16 cellular contexts compared by ENCODE assay signal in the genomic region with DNA sequence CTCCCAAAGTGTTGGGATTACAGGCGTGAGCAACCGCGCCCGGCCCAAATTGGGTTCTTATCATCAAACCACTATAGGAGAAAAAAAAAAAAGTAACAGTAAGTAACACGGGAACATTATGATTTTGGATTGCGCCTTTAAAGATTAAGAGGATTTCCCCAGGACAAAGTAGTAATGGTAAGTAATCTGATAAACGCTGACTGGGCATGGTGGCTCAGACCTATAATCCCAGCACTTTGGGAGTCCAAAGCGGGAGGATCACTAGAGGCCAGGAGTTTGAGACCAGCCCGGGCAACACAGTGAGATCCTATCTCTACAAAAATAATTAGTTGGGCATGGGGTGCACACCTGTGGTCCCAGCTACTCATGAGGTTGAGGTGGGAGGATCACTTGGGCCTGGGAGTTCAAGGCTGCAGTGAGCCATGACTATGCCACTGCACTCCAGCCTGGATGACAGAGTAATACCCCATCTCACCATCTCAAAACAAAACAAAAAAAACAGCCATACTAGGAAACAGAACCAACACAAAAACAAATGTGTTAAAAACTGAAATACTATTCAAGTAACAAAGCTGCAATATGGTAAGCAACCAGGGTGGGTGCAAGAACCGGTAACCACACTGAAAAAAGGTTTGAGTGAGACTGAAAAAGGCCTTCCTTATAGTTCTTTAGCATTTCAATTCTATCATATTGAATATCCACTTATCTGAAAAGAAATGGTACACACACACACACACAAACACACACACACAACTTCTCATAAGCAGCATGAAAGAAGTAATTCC. TPM values are rescaled to one million over a fixed set of nuclear protein-coding genes. Genes with fewer than 3 reads are reported as not detected.
DNase-seq lines count a peak whose midpoint lies in the region; ATAC-seq lines count a peak whose summit lies in the region.
"Had no signal": no experiment of that assay in that cellular context is flagged by ENCODE, and none has a peak within 500 bp of the region (broad histone marks: within the 10 kb centered on the region; RNA-seq: fewer than 3 reads in every experiment).

No MANE protein-coding gene starts in this region.

- peak; percentile 41 for ATAC-seq in effector memory CD8-positive, alpha-beta T cell (replicated peaks)
- no peak for ATAC-seq in stimulated activated naive B cell treated with anti-CD40 and anti-IgM and Interleukin-4, amounts not matched to agents 10 μg/mL and 1 μg/mL and 100 μg/mL, for 72 hours (replicated peaks)
- ATAC-seq in HG03432 (IDR thresholded peaks at IDR 0.05; ENCODE audit: unreplicated experiment) (no peak), GM21447 (IDR thresholded peaks at IDR 0.05; ENCODE audit: unreplicated experiment) (no peak), Right ventricle myocardium inferior (no peak)
- ATAC-seq: left lobe of liver had no signal

- H3K27me3 Mint-ChIP-seq in activated naive CD4-positive, alpha-beta T cell treated with anti-CD3 and anti-CD28 coated beads, Interleukin-2, amount 50 U/mL, for 24 hours, result no peaks in the 10 kb centered on the region
- no peaks in the 10 kb centered on the region for H3K27me3 Mint-ChIP-seq in activated naive CD4-positive, alpha-beta T cell treated with anti-CD3 and anti-CD28 coated beads, Interleukin-2, amount 10 ng/mL, durations not matched to agents 7 days and 5 days
- H3K27me3 Mint-ChIP-seq in activated CD4-positive, alpha-beta memory T cell treated with anti-CD3 and anti-CD28 coated beads for 36 hours, result no peaks in the 10 kb centered on the region
- H3K27me3 Mint-ChIP-seq in effector memory CD8-positive, alpha-beta T cell, result no peaks in the 10 kb centered on the region
- no peaks in the 10 kb centered on the region for H3K27me3 Mint-ChIP-seq in stimulated activated naive B cell treated with anti-CD40 and anti-IgM and Interleukin-4, amounts not matched to agents 10 μg/mL and 1 μg/mL and 100 μg/mL, for 72 hours

- peaks cover 61% of the 10 kb centered on the region for H3K4me1 Mint-ChIP-seq in activated naive CD4-positive, alpha-beta T cell treated with anti-CD3 and anti-CD28 coated beads, Interleukin-2, amount 50 U/mL, for 24 hours
- H3K4me1 Mint-ChIP-seq in activated naive CD4-positive, alpha-beta T cell treated with anti-CD3 and anti-CD28 coated beads, Interleukin-2, amount 10 ng/mL, durations not matched to agents 7 days and 5 days, result peaks cover 46% of the 10 kb centered on the region
- H3K4me1 Mint-ChIP-seq in activated CD4-positive, alpha-beta memory T cell treated with anti-CD3 and anti-CD28 coated beads for 36 hours (ENCODE audit: low read depth), result peaks cover 54% of the 10 kb centered on the region
- peaks cover 29 to 54% of the 10 kb centered on the region in 2 donors for H3K4me1 Mint-ChIP-seq in effector memory CD8-positive, alpha-beta T cell (ENCODE audit: low read depth in 2 of 2)
- peaks cover 12 to 53% of the 10 kb centered on the region in 2 donors for H3K4me1 Mint-ChIP-seq in stimulated activated naive B cell treated with anti-CD40 and anti-IgM and Interleukin-4, amounts not matched to agents 10 μg/mL and 1 μg/mL and 100 μg/mL, for 72 hours

- no peaks in the 10 kb centered on the region for H3K9me3 Mint-ChIP-seq in activated naive CD4-positive, alpha-beta T cell treated with anti-CD3 and anti-CD28 coated beads, Interleukin-2, amount 50 U/mL, for 24 hours
- no peaks in the 10 kb centered on the region for H3K9me3 Mint-ChIP-seq in activated naive CD4-positive, alpha-beta T cell treated with anti-CD3 and anti-CD28 coated beads, Interleukin-2, amount 10 ng/mL, durations not matched to agents 7 days and 5 days
- H3K9me3 Mint-ChIP-seq in activated CD4-positive, alpha-beta memory T cell treated with anti-CD3 and anti-CD28 coated beads for 36 hours, result no peaks in the 10 kb centered on the region
- no peaks in the 10 kb centered on the region for H3K9me3 Mint-ChIP-seq in effector memory CD8-positive, alpha-beta T cell
- H3K9me3 Mint-ChIP-seq in stimulated activated naive B cell treated with anti-CD40 and anti-IgM and Interleukin-4, amounts not matched to agents 10 μg/mL and 1 μg/mL and 100 μg/mL, for 72 hours, result no peaks in the 10 kb centered on the region

- intact Hi-C loops in activated CD4-positive, alpha-beta memory T cell treated with anti-CD3 and anti-CD28 coated beads for 36 hours (cut with micrococcal nuclease), result no loop called here
- intact Hi-C loops in Right ventricle myocardium inferior (cut with DNase I), result no loop called here

- H3K36me3 Mint-ChIP-seq in activated naive CD4-positive, alpha-beta T cell treated with anti-CD3 and anti-CD28 coated beads, Interleukin-2, amount 50 U/mL, for 24 hours, result peaks cover 21% of the 10 kb centered on the region
- H3K36me3 Mint-ChIP-seq in activated naive CD4-positive, alpha-beta T cell treated with anti-CD3 and anti-CD28 coated beads, Interleukin-2, amount 10 ng/mL, durations not matched to agents 7 days and 5 days, result peaks cover 72% of the 10 kb centered on the region
- peaks cover 75% of the 10 kb centered on the region for H3K36me3 Mint-ChIP-seq in activated CD4-positive, alpha-beta memory T cell treated with anti-CD3 and anti-CD28 coated beads for 36 hours
- H3K36me3 Mint-ChIP-seq in effector memory CD8-positive, alpha-beta T cell (ENCODE audit: insufficient read depth), result peaks cover 97% of the 10 kb centered on the region
- peaks cover 40 to 52% of the 10 kb centered on the region in 2 donors for H3K36me3 Mint-ChIP-seq in stimulated activated naive B cell treated with anti-CD40 and anti-IgM and Interleukin-4, amounts not matched to agents 10 μg/mL and 1 μg/mL and 100 μg/mL, for 72 hours

- DNase-seq in activated naive CD4-positive, alpha-beta T cell treated with anti-CD3 and anti-CD28 coated beads, Interleukin-2, amount 10 ng/mL, durations not matched to agents 7 days and 5 days, result no peak
- DNase-seq in activated CD4-positive, alpha-beta memory T cell treated with anti-CD3 and anti-CD28 coated beads for 36 hours, result no peak
- DNase-seq in effector memory CD8-positive, alpha-beta T cell, result no peak
- DNase-seq in stimulated activated naive B cell treated with anti-CD40 and anti-IgM and Interleukin-4, amounts not matched to agents 10 μg/mL and 1 μg/mL and 100 μg/mL, for 72 hours, result no peak
- DNase-seq in Right ventricle myocardium inferior (ENCODE audit: missing footprints), result no peak
- DNase-seq: activated CD8-positive, alpha-beta memory T cell treated with anti-CD3 and anti-CD28 coated beads for 24 hours; activated effector memory CD4-positive, alpha-beta T cell treated with anti-CD3 and anti-CD28 coated beads, Interleukin-2, amount 50 U/mL, for 16 hours; aorta; COR-L47; effector memory CD4-positive, alpha-beta T cell; NCI-H2081 treated with DMSO at 0.1 percent for 48 hours; tibial artery had no signal

- H3K27ac Mint-ChIP-seq in activated naive CD4-positive, alpha-beta T cell treated with anti-CD3 and anti-CD28 coated beads, Interleukin-2, amount 50 U/mL, for 24 hours, result peak overlapping the region; percentile 51
- no peak overlapping the region for H3K27ac Mint-ChIP-seq in activated naive CD4-positive, alpha-beta T cell treated with anti-CD3 and anti-CD28 coated beads, Interleukin-2, amount 10 ng/mL, durations not matched to agents 7 days and 5 days
- peak overlapping the region; percentile 73 for H3K27ac Mint-ChIP-seq in activated CD4-positive, alpha-beta memory T cell treated with anti-CD3 and anti-CD28 coated beads for 36 hours
- H3K27ac Mint-ChIP-seq in effector memory CD8-positive, alpha-beta T cell, result peak overlapping the region; percentile 49 to 87
- H3K27ac Mint-ChIP-seq in stimulated activated naive B cell treated with anti-CD40 and anti-IgM and Interleukin-4, amounts not matched to agents 10 μg/mL and 1 μg/mL and 100 μg/mL, for 72 hours, result peak overlapping the region; percentile 59

- H3K4me3 Mint-ChIP-seq in activated naive CD4-positive, alpha-beta T cell treated with anti-CD3 and anti-CD28 coated beads, Interleukin-2, amount 50 U/mL, for 24 hours, result peak overlapping the region; percentile 20
- H3K4me3 Mint-ChIP-seq in activated naive CD4-positive, alpha-beta T cell treated with anti-CD3 and anti-CD28 coated beads, Interleukin-2, amount 10 ng/mL, durations not matched to agents 7 days and 5 days, result no peak overlapping the region
- H3K4me3 Mint-ChIP-seq in activated CD4-positive, alpha-beta memory T cell treated with anti-CD3 and anti-CD28 coated beads for 36 hours, result no peak overlapping the region
- H3K4me3 Mint-ChIP-seq in effector memory CD8-positive, alpha-beta T cell, result peak overlapping the region in 1 of 2 donors; percentile 59
- peak overlapping the region in 1 of 2 donors; percentile 12 for H3K4me3 Mint-ChIP-seq in stimulated activated naive B cell treated with anti-CD40 and anti-IgM and Interleukin-4, amounts not matched to agents 10 μg/mL and 1 μg/mL and 100 μg/mL, for 72 hours

- CTCF ChIA-PET in activated naive CD4-positive, alpha-beta T cell treated with anti-CD3 and anti-CD28 coated beads, Interleukin-2, amount 10 ng/mL, durations not matched to agents 7 days and 5 days (lab: Charles Lee), result interaction anchor here (0.6 to 1.1 kb wide), 2 partner anchors 37 to 317 kb away, joined by 3 to 4 read pairs; no protein-coding TSS in a partner anchor
- CTCF ChIA-PET in activated CD4-positive, alpha-beta memory T cell treated with anti-CD3 and anti-CD28 coated beads for 36 hours (lab: Charles Lee), result no interaction called here

- POLR2A ChIA-PET in activated CD4-positive, alpha-beta memory T cell treated with anti-CD3 and anti-CD28 coated beads for 36 hours (lab: Charles Lee), result interaction anchor here (0.6 to 1.3 kb wide), 3 partner anchors 10 to 33 kb away, joined by 3 read pairs; no protein-coding TSS in a partner anchor

RNA-seq across cellular contexts. Expression of gene C6orf62, which starts 8.2 kb away (rescaled TPM):
- 100 to 1,000 TPM; 130 to 134 TPM for total RNA-seq in activated CD4-positive, alpha-beta memory T cell treated with anti-CD3 and anti-CD28 coated beads for 36 hours
- total RNA-seq in Right ventricle myocardium inferior, result 43.2 TPM

RNA-seq across cellular contexts. Expression of gene ACOT13, which starts 43.8 kb away (rescaled TPM):
- total RNA-seq in activated CD4-positive, alpha-beta memory T cell treated with anti-CD3 and anti-CD28 coated beads for 36 hours, result 10 to 100 TPM; 33.7 to 35.9 TPM
- 75.8 TPM for total RNA-seq in Right ventricle myocardium inferior

RNA-seq across cellular contexts. Expression of gene TDP2, which starts 44.0 kb away (rescaled TPM):
- 10 to 100 TPM; 47.5 to 48.6 TPM for total RNA-seq in activated CD4-positive, alpha-beta memory T cell treated with anti-CD3 and anti-CD28 coated beads for 36 hours
- total RNA-seq in Right ventricle myocardium inferior, result 21.7 TPM
